In genomic region chr3:142735462-142735861, GRCh38 we compare ENCODE assay signal across 25 cellular contexts. TPM values are rescaled to one million over a fixed set of nuclear protein-coding genes. Genes with fewer than 3 reads are reported as not detected.
DNase-seq lines count a peak whose midpoint lies in the region; FAIRE-seq and TF ChIP-seq lines count a peak whose summit lies in the region.
"Had no signal": no experiment of that assay in that cellular context is flagged by ENCODE, and none has a peak within 500 bp of the region (broad histone marks: within the 10 kb centered on the region; RNA-seq: fewer than 3 reads in every experiment).

No MANE protein-coding gene starts in this region.

- in situ Hi-C loops in ACHN (cut with HindIII; ENCODE audit: low pct_ligation_motif_present, low pct_unique_long_range_greater_than_20kb, low sequenced_read_pairs), result no loop called here

- TF ChIP-seq CTCF in bronchial epithelial cell (IDR thresholded peaks at IDR 0.05; ENCODE audit: insufficient read depth, low read length, severe bottlenecking), result no peak

- H3K27me3 ChIP-seq in bronchial epithelial cell (ENCODE audit: control insufficient read depth, insufficient read depth, low read length), result no peaks in the 10 kb centered on the region
- H3K27me3 ChIP-seq: brain microvascular endothelial cell, colonic mucosa, neutrophil, sigmoid colon, upper lobe of left lung had no signal

- H3K4me3 ChIP-seq in bronchial epithelial cell (ENCODE audit: low read depth, low read length), result no peak overlapping the region
- H3K4me3 ChIP-seq: colonic mucosa, sigmoid colon, upper lobe of left lung had no signal

- DNase-seq in DMS 273 treated with DMSO at 0.1 percent for 48 hours (lab: John Stamatoyannopoulos, UW) (peak; percentile 19), NCI-H1694 treated with DMSO at 0.1 percent for 48 hours (lab: John Stamatoyannopoulos, UW) (peak; percentile 10), bronchial epithelial cell (ENCODE audit: low read depth) (no peak), T-helper 9 cell (no peak), ACHN (no peak), CD1c-positive myeloid dendritic cell (ENCODE audit: extremely low spot score) (no peak)
- DNase-seq: activated CD4-positive, alpha-beta T cell treated with anti-CD3 and anti-CD28 coated beads, Interleukin-2, amount 50 U/mL, for 4 hours; activated naive CD4-positive, alpha-beta T cell treated with anti-CD3 and anti-CD28 coated beads for 36 hours; activated T-cell treated with anti-CD3 and anti-CD28 coated beads, Interleukin-2, amount 50 U/mL, for 72 hours; brain microvascular endothelial cell; C1 segment of cervical spinal cord; colonic mucosa; effector CD8-positive, alpha-beta T cell; GOT3; head of caudate nucleus; Karpas-422; NCI-H2029; NCI-H2227 treated with DMSO at 0.1 percent for 48 hours; sigmoid colon; stimulated activated CD4-positive, alpha-beta T cell treated with anti-CD3 and anti-CD28 coated beads, Interleukin-4, amount 100 ng/mL, for 24 hours; T1000; upper lobe of left lung had no signal

- FAIRE-seq in bronchial epithelial cell (lab: Jason Lieb, UNC) (peak; percentile 40), islet of Langerhans (lab: Jason Lieb, UNC) (peak; percentile 30)
- FAIRE-seq: HepG2 had no signal

- H3K36me3 ChIP-seq in bronchial epithelial cell (ENCODE audit: control insufficient read depth, insufficient read depth, low read length), result no peaks in the 10 kb centered on the region
- H3K36me3 ChIP-seq: brain microvascular endothelial cell, colonic mucosa, neutrophil, sigmoid colon, upper lobe of left lung had no signal

RNA-seq across cellular contexts. Expression of gene TRPC1, which starts 11.6 kb away (rescaled TPM):
- total RNA-seq in bronchial epithelial cell, result 3.9 and 8.8 TPM in 2 replicates

Comparison
In these comparisons a context has a peak if more than half of its experiments do, and no peak if none do; other contexts are left out.
1. DNase-seq: peak in DMS 273 treated with DMSO at 0.1 percent for 48 hours (single experiment) and NCI-H1694 treated with DMSO at 0.1 percent for 48 hours (single experiment); none in bronchial epithelial cell (single experiment), T-helper 9 cell (single experiment), ACHN (single experiment) and CD1c-positive myeloid dendritic cell (single experiment).